Comparison of ENCODE assay signal across 17 cellular contexts in the genomic region with DNA sequence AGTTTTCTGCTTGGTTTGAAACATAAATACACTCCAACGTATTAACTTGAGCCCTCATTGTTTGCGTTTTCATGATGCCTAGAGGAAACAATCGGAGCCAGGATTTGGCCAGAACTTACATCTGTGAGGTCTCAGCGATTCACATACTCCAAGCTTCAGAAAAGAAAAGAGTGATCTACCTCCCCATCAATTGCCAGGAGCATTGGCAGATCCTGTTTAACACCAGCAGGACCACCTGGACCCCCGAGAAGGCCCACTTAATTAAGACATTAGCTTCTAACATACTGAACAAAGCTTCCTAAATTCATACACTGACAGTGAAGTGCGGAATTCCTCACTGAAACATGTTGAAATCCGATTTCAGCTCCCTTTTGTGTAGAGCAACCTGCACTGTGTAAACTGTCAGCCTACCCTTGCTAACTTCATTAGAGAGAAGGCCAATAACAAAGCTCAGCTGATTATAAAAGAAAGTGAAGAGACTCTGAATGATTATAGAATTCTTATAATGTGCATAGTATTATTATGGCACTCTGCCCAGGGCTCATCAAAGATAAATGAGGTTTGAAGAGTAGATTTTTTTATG.
DNase-seq lines count a peak whose midpoint lies in the region; ATAC-seq and TF ChIP-seq lines count a peak whose summit lies in the region.
"Had no signal": no experiment of that assay in that cellular context is flagged by ENCODE, and none has a peak within 500 bp of the region (broad histone marks: within the 10 kb centered on the region; RNA-seq: fewer than 3 reads in every experiment).

No MANE protein-coding gene starts in this region.

- no peaks in the 10 kb centered on the region for H3K4me1 ChIP-seq in A673 (ENCODE audit: insufficient read depth, low read length, poor library complexity, severe bottlenecking)

- ATAC-seq in GM21825 (IDR thresholded peaks at IDR 0.05; ENCODE audit: unreplicated experiment) = no peak
- ATAC-seq: CD8-positive, alpha-beta T cell; GM12878 had no signal

- no peaks in the 10 kb centered on the region for H3K36me3 ChIP-seq in A673 (ENCODE audit: insufficient read depth, low read length, poor library complexity, severe bottlenecking)

- H3K4me3 ChIP-seq in A673 (ENCODE audit: low read depth, low read length, poor library complexity, severe bottlenecking) = no peak overlapping the region
- H3K4me3 ChIP-seq: GM12878 had no signal

- intact Hi-C loops in A673 (cut with micrococcal nuclease; ENCODE audit: unreplicated experiment) = no loop called here

- H3K9me3 ChIP-seq in A673 (ENCODE audit: low read depth, low read length, poor library complexity, severe bottlenecking) = no peaks in the 10 kb centered on the region

- peak; percentile 3 for DNase-seq in A673 (ENCODE audit: low spot score)
- DNase-seq in NCI-H1092 (lab: John Stamatoyannopoulos, UW) = peak; percentile 42
- DNase-seq in NCI-H345 (lab: John Stamatoyannopoulos, UW) = peak; percentile 94
- peak; percentile 30 for DNase-seq in SK-N-DZ (ENCODE audit: low spot score)
- DNase-seq in LoVo (ENCODE audit: low spot score) = no peak
- no peak for DNase-seq in nucleus accumbens (lab: John Stamatoyannopoulos, UW)
- no peak for DNase-seq in stimulated activated CD4-positive, alpha-beta T cell treated with anti-CD3 and anti-CD28 coated beads, Interleukin-1b, Interleukin-23, amount 100 ng/mL, for 48 hours
- DNase-seq: activated CD4-positive, CD25-positive, alpha-beta regulatory T cell treated with anti-CD3 and anti-CD28 coated beads, Interleukin-2, amount 50 U/mL, for 72 hours; activated gamma-delta T cell treated with Interleukin-2 at 50 U/mL for 16 hours; CD8-positive, alpha-beta T cell; H7; kidney; small intestine; stimulated activated CD4-positive, alpha-beta T cell treated with anti-CD3 and anti-CD28 coated beads, Interleukin-2, amount 100 ng/mL, for 24 hours; substantia nigra had no signal

- H3K27me3 ChIP-seq in A673 (replicated peaks; ENCODE audit: insufficient read depth, low read depth, low read length, poor library complexity) = no peaks in the 10 kb centered on the region

- POLR2A ChIA-PET in A673 (lab: Charles Lee; ENCODE audit: low non-redundant PET) = no interaction called here

- no TSS peak for BruUV-seq in A673 (replicated peaks; lab: Mats Ljungman, UMichigan)

- CTCF ChIA-PET in A673 (lab: Charles Lee) = no interaction called here

- H3K27ac ChIP-seq in A673 (ENCODE audit: low read depth, low read length, poor library complexity, severe bottlenecking) = no peak overlapping the region

- TF ChIP-seq CTCF in A673 (conservative IDR thresholded peaks at IDR 0.05; ENCODE audit: low read depth, low read length) = no peak

Comparison
In these comparisons a context has a peak if more than half of its experiments do, and no peak if none do; other contexts are left out.
1. DNase-seq: peak in A673 (single experiment), NCI-H1092 (single experiment), NCI-H345 (single experiment) and SK-N-DZ (single experiment); none in LoVo (single experiment), nucleus accumbens (0 of 56) and stimulated activated CD4-positive, alpha-beta T cell treated with anti-CD3 and anti-CD28 coated beads, Interleukin-1b, Interleukin-23, amount 100 ng/mL, for 48 hours (single experiment).